16 cellular contexts compared by ENCODE assay signal in the genomic region with DNA sequence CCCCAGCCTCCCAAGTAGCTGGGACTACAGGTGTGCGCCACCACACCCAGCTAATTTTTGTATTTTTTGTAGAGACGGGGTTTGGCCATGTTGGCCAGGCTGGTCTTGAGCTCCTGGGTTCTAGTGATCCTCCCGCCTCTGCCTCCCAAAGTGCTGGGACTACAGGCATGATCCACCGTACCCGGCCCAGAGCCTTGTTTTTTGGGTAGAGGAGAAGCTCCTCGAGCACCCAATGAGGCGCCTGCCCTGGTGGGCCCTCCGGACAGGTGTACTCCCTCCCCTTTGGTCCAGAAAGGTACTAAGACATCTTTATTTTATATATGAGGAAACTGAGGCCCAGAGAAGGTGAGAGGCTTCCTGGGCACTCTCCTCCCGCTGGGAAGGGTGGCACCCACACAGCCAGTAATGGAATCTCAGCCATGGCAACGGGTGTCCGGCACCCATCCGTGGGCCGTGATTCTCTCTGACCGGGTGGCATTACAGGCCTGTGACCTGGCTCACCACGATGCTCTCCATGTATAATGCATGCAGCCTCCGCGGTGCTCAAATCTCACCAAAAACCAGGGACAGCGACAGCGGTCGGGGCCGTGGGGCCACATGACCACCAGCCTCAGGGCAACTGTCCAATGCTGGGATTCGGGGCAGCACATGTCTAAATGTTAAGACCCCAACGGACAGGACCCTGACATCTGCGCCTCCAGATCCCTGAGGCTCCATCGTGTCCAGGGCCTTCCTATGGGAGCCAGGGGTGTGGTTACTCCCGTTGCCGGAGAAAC. TPM values are rescaled to one million over a fixed set of nuclear protein-coding genes. Genes with fewer than 3 reads are reported as not detected.
"Had no signal": no experiment of that assay in that cellular context is flagged by ENCODE, and none has a peak within 500 bp of the region (broad histone marks: within the 10 kb centered on the region; RNA-seq: fewer than 3 reads in every experiment).

No MANE protein-coding gene starts in this region.

- H3K36me3 Mint-ChIP-seq: naive thymus-derived CD8-positive, alpha-beta T cell; neural progenitor cell; type B pancreatic cell had no signal

- H3K27ac Mint-ChIP-seq: naive thymus-derived CD8-positive, alpha-beta T cell; neural progenitor cell; type B pancreatic cell had no signal

- DNase-seq: central memory CD4-positive, alpha-beta T cell; cortex of kidney; dorsolateral prefrontal cortex; effector CD8-positive, alpha-beta T cell; hypothalamus; mammary epithelial cell; small intestine; stimulated activated CD4-positive, alpha-beta T cell treated with anti-CD3 and anti-CD28 coated beads, Interleukin-2, amount 100 ng/mL, for 48 hours; stimulated activated naive CD4-positive, alpha-beta T cell treated with Interleukin-2 at 50 U/mL for 16 hours had no signal

- H3K4me3 ChIP-seq: dorsolateral prefrontal cortex, heart right ventricle, neural progenitor cell had no signal

- H3K9me3 ChIP-seq: heart right ventricle had no signal

- H3K36me3 ChIP-seq: heart right ventricle, neural progenitor cell had no signal

- ATAC-seq: esophagus mucosa; naive thymus-derived CD8-positive, alpha-beta T cell had no signal

- H3K4me1 Mint-ChIP-seq: naive thymus-derived CD8-positive, alpha-beta T cell; neural progenitor cell had no signal

- H3K9me3 Mint-ChIP-seq: naive thymus-derived CD8-positive, alpha-beta T cell; type B pancreatic cell had no signal

- H3K4me3 Mint-ChIP-seq: naive thymus-derived CD8-positive, alpha-beta T cell; neural progenitor cell; type B pancreatic cell had no signal

- H3K27ac ChIP-seq: dorsolateral prefrontal cortex, heart right ventricle, neural progenitor cell had no signal

RNA-seq across cellular contexts. Expression of gene KLHL30, which starts 16.8 kb away (rescaled TPM):
- total RNA-seq: mononuclear cell; naive thymus-derived CD8-positive, alpha-beta T cell; pulmonary artery endothelial cell had no signal

RNA-seq across cellular contexts. Expression of gene ERFE, which starts 37.1 kb away (rescaled TPM):
- total RNA-seq: naive thymus-derived CD8-positive, alpha-beta T cell had no signal
